13 cellular contexts compared by ENCODE assay signal in the genomic region with DNA sequence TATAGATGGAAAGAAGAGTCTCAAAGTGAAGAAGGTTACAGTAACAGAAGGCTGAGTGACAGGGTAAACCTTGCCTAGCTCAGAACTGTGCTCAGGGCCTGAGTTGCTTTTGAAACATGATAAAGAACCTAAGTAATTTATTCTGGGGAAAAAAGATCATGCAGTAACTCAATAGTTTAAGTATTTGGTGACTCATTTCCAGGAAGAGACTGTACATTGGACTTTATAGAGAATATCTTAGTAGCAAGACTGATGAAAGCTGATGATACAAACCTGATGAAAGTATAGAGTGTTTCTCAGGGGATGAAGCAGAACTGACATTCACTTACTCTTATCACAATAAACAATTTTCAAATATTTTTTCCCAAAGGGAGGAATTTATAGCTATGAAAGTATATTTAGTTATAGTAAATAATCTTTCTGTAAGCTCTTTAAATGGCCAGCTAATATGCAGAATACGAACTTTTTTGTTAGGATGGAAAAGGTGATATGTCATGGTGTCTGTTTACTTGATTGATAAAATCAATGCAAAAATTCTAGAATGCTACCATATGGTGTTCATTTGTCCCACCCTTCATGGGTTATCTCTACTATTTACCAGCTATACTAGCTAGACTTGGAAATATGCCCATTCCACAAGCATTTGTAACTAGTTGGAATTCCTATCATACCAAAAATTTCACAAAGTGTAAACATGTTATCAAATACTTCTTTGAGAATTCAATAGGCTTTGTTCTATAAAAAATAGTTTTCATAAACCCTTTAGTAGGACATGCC.
DNase-seq lines count a peak whose midpoint lies in the region; ATAC-seq, FAIRE-seq and TF ChIP-seq lines count a peak whose summit lies in the region.
"Had no signal": no experiment of that assay in that cellular context is flagged by ENCODE, and none has a peak within 500 bp of the region (broad histone marks: within the 10 kb centered on the region; RNA-seq: fewer than 3 reads in every experiment).

No MANE protein-coding gene starts in this region.

- H3K4me2 ChIP-seq in fibroblast of lung (ENCODE audit: extremely low read depth, insufficient read depth, low read length) (peak overlapping the region; percentile 33), smooth muscle cell (peak overlapping the region; percentile 23)

- no peak overlapping the region for H3K27ac Mint-ChIP-seq in CD8-positive, alpha-beta T cell

- TF ChIP-seq POLR2A in H54 (IDR thresholded peaks at IDR 0.05; ENCODE audit: low read depth, low read length), result no peak

- peak overlapping the region; percentile 44 for H2AFZ ChIP-seq in fibroblast of lung (ENCODE audit: low read length)
- H2AFZ ChIP-seq in smooth muscle cell (ENCODE audit: low read depth), result peak overlapping the region; percentile 48

- H3K9me3 Mint-ChIP-seq in CD8-positive, alpha-beta T cell, result peaks cover 2% of the 10 kb centered on the region

- no peak overlapping the region for H3K4me3 ChIP-seq in RWPE2 (ENCODE audit: severe bottlenecking)
- no peak overlapping the region for H3K4me3 ChIP-seq in fibroblast of lung (replicated peaks in 1 of 4; ENCODE audit: control extremely low read depth in 1 of 4, insufficient read depth in 1 of 4, low read depth in 3 of 4, low read length in 4 of 4)
- H3K4me3 ChIP-seq in smooth muscle cell, result no peak overlapping the region
- H3K4me3 ChIP-seq in CD8-positive, alpha-beta T cell (ENCODE audit: low read depth, low read length), result no peak overlapping the region
- H3K4me3 ChIP-seq: MG63, ovary, thoracic aorta had no signal

- H3K36me3 ChIP-seq in RWPE2 (ENCODE audit: low read depth) (no peaks in the 10 kb centered on the region), fibroblast of lung (ENCODE audit: control insufficient read depth, insufficient read depth, low read length) (no peaks in the 10 kb centered on the region), smooth muscle cell (ENCODE audit: low read depth) (no peaks in the 10 kb centered on the region)
- no peaks in the 10 kb centered on the region for H3K36me3 ChIP-seq in CD8-positive, alpha-beta T cell (ENCODE audit: insufficient read depth, low read length)
- H3K36me3 ChIP-seq: MG63, ovary, thoracic aorta had no signal

- no peaks in the 10 kb centered on the region for H3K79me2 ChIP-seq in fibroblast of lung (ENCODE audit: control insufficient read depth, insufficient read depth, low read length)
- no peaks in the 10 kb centered on the region for H3K79me2 ChIP-seq in smooth muscle cell (ENCODE audit: low read depth)

- ATAC-seq in RWPE2 (ENCODE audit: low read depth) (peak; percentile 95), GM21619 (IDR thresholded peaks at IDR 0.05; ENCODE audit: unreplicated experiment) (no peak)
- ATAC-seq in CD8-positive, alpha-beta T cell, result no peak

- CTCF ChIA-PET in CD8-positive, alpha-beta T cell (lab: Charles Lee), result no interaction called here

- peak; percentile 86 for FAIRE-seq in H54 (lab: Jason Lieb, UNC)

- H3K9me3 ChIP-seq in RWPE2 (ENCODE audit: severe bottlenecking) (no peaks in the 10 kb centered on the region), fibroblast of lung (ENCODE audit: control insufficient read depth, insufficient read depth, low read depth, low read length) (no peaks in the 10 kb centered on the region), smooth muscle cell (replicated peaks; ENCODE audit: low read depth) (no peaks in the 10 kb centered on the region)
- H3K9me3 ChIP-seq in CD8-positive, alpha-beta T cell (ENCODE audit: low read length), result no peaks in the 10 kb centered on the region
- H3K9me3 ChIP-seq: MG63, ovary, thoracic aorta had no signal

- H4K20me1 ChIP-seq in fibroblast of lung (ENCODE audit: control insufficient read depth, extremely low read depth, insufficient read depth, low read length) (no peaks in the 10 kb centered on the region), smooth muscle cell (ENCODE audit: low read depth) (no peaks in the 10 kb centered on the region)

- intact Hi-C loops in CD8-positive, alpha-beta T cell (cut with DNase I, micrococcal nuclease), result no loop called here

- H3K36me3 Mint-ChIP-seq in CD8-positive, alpha-beta T cell, result no peaks in the 10 kb centered on the region

- H3K27ac ChIP-seq in RWPE2 (ENCODE audit: poor library complexity, severe bottlenecking) (peak overlapping the region; percentile 78), fibroblast of lung (ENCODE audit: insufficient read depth, low read length) (no peak overlapping the region), smooth muscle cell (ENCODE audit: low read depth) (peak overlapping the region; percentile 28)
- no peak overlapping the region for H3K27ac ChIP-seq in CD8-positive, alpha-beta T cell (ENCODE audit: low read depth, low read length)
- H3K27ac ChIP-seq: ovary, thoracic aorta had no signal

- no peak overlapping the region for H3K9ac ChIP-seq in fibroblast of lung (ENCODE audit: insufficient read depth, low read length)
- H3K9ac ChIP-seq in smooth muscle cell (ENCODE audit: low read depth), result no peak overlapping the region

- H3F3A ChIP-seq in smooth muscle cell (ENCODE audit: low read depth), result no peaks in the 10 kb centered on the region

- no peak overlapping the region for H3K4me3 Mint-ChIP-seq in CD8-positive, alpha-beta T cell

- DNase-seq in H54 (ENCODE audit: insufficient read length, low spot score) (peak; percentile 20), RWPE2 (ENCODE audit: low spot score) (no peak), fibroblast of lung (ENCODE audit: low read depth in 2 of 2) (peak; percentile 62 to 75), smooth muscle cell (lab: John Stamatoyannopoulos, UW; ENCODE audit: unreplicated experiment) (no peak), midbrain (lab: John Stamatoyannopoulos, UW) (no peak)
- DNase-seq in CD8-positive, alpha-beta T cell, result no peak
- DNase-seq: amygdala, GDM1, MG63, NCI-H446 treated with DMSO at 0.1 percent for 48 hours, ovary had no signal

- H3K27me3 ChIP-seq in RWPE2 (ENCODE audit: insufficient read depth, poor library complexity, severe bottlenecking) (no peaks in the 10 kb centered on the region), fibroblast of lung (ENCODE audit: control insufficient read depth, insufficient read depth, low read length) (no peaks in the 10 kb centered on the region), smooth muscle cell (ENCODE audit: low read depth) (no peaks in the 10 kb centered on the region)
- no peaks in the 10 kb centered on the region for H3K27me3 ChIP-seq in CD8-positive, alpha-beta T cell (ENCODE audit: insufficient read depth, low read length)
- H3K27me3 ChIP-seq: MG63, ovary had no signal

- TF ChIP-seq CTCF in RWPE2 (IDR thresholded peaks at IDR 0.05; ENCODE audit: poor library complexity, severe bottlenecking) (no peak), fibroblast of lung (conservative IDR thresholded peaks at IDR 0.05 in 1 of 2, IDR thresholded peaks at IDR 0.05 in 1 of 2; ENCODE audit: low read depth in 1 of 2, low read length in 2 of 2) (no peak), smooth muscle cell (IDR thresholded peaks at IDR 0.05; ENCODE audit: borderline replicate concordance, insufficient read depth, poor library complexity, severe bottlenecking) (no peak)
- TF ChIP-seq CTCF in CD8-positive, alpha-beta T cell (IDR thresholded peaks at IDR 0.05), result no peak

- WGBS in smooth muscle cell (ENCODE audit: low lambda C conversion rate), result 56% methylated on average over 1 of the region's 1 CpG

- H3K4me1 Mint-ChIP-seq in CD8-positive, alpha-beta T cell (ENCODE audit: low read depth), result no peaks in the 10 kb centered on the region

- H3K27me3 Mint-ChIP-seq in CD8-positive, alpha-beta T cell (ENCODE audit: low read depth), result no peaks in the 10 kb centered on the region

- peaks cover 24% of the 10 kb centered on the region for H3K4me1 ChIP-seq in RWPE2 (ENCODE audit: insufficient read depth, poor library complexity, severe bottlenecking)
- peaks cover 6% of the 10 kb centered on the region for H3K4me1 ChIP-seq in fibroblast of lung (ENCODE audit: control insufficient read depth, extremely low read depth, insufficient read depth, low read length)
- H3K4me1 ChIP-seq in smooth muscle cell (ENCODE audit: low read depth), result no peaks in the 10 kb centered on the region
- no peaks in the 10 kb centered on the region for H3K4me1 ChIP-seq in CD8-positive, alpha-beta T cell (ENCODE audit: insufficient read depth, low read length)

- POLR2A ChIA-PET in CD8-positive, alpha-beta T cell (lab: Charles Lee), result interaction anchor here (0.7 kb wide), 1 partner anchor 27 kb away, joined by 3 read pairs; no protein-coding TSS in a partner anchor

Comparison
In these comparisons a context has a peak if more than half of its experiments do, and no peak if none do; other contexts are left out.
1. DNase-seq: peak in H54 (single experiment) and fibroblast of lung (2 of 2); none in RWPE2 (single experiment), smooth muscle cell (single experiment), CD8-positive, alpha-beta T cell (0 of 7) and midbrain (single experiment).
2. H3K27ac ChIP-seq: peak in RWPE2 (single experiment) and smooth muscle cell (single experiment); none in fibroblast of lung (single experiment) and CD8-positive, alpha-beta T cell (single experiment).